ENCODE assay signal across 30 cellular contexts in the genomic region with DNA sequence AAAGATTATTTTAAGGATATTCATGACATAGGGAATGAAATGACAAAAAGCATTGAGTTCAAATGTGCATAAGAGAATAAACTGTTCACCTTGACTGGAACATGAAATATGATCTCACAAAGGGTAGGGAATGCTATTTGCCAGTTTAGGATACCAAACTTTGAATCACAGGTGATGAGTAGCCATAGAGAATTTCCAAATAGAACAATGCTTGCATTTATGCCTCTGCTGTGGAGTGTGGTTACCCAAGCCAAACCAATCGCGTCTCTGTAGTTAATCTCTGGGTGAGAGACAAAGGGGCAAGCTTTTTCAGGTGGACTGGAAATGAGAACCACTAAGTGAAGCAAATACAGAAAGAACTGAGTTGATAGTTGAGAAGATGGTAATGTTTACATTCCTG.
"Had no signal": no experiment of that assay in that cellular context is flagged by ENCODE, and none has a peak within 500 bp of the region (broad histone marks: within the 10 kb centered on the region; RNA-seq: fewer than 3 reads in every experiment).

No MANE protein-coding gene starts in this region.

- H3K4me1 Mint-ChIP-seq: activated CD4-positive, alpha-beta T cell treated with anti-CD3 and anti-CD28 coated beads for 36 hours; activated CD4-positive, alpha-beta T cell treated with anti-CD3 and anti-CD28 coated beads, Interleukin-2, amount 10 ng/mL, durations not matched to agents 24 days and 14 days; activated CD8-positive, alpha-beta memory T cell treated with anti-CD3 and anti-CD28 coated beads, Interleukin-2, amount 10 ng/mL, durations not matched to agents 7 days and 5 days; activated naive CD4-positive, alpha-beta T cell treated with anti-CD3 and anti-CD28 coated beads, Interleukin-2, amount 10 ng/mL, durations not matched to agents 7 days and 5 days; activated naive CD8-positive, alpha-beta T cell treated with anti-CD3 and anti-CD28 coated beads, Interleukin-2, amount 10 ng/mL, durations not matched to agents 7 days and 5 days; central memory CD8-positive, alpha-beta T cell had no signal

- ATAC-seq: activated CD4-positive, alpha-beta T cell treated with anti-CD3 and anti-CD28 coated beads for 36 hours; activated CD8-positive, alpha-beta memory T cell treated with anti-CD3 and anti-CD28 coated beads, Interleukin-2, amount 10 ng/mL, durations not matched to agents 7 days and 5 days; activated CD8-positive, alpha-beta T cell treated with anti-CD3 and anti-CD28 coated beads, Interleukin-2, amount 10 ng/mL, durations not matched to agents 7 days and 5 days; activated naive CD4-positive, alpha-beta T cell treated with anti-CD3 and anti-CD28 coated beads, Interleukin-2, amount 50 U/mL, for 72 hours; effector memory CD8-positive, alpha-beta T cell; esophagus mucosa had no signal

- DNase-seq: activated CD4-positive, alpha-beta memory T cell treated with anti-CD3 and anti-CD28 coated beads for 36 hours; activated CD4-positive, alpha-beta T cell treated with anti-CD3 and anti-CD28 coated beads for 36 hours; activated CD4-positive, alpha-beta T cell treated with anti-CD3 and anti-CD28 coated beads, Interleukin-2, amount 10 ng/mL, durations not matched to agents 24 days and 14 days; activated CD4-positive, CD25-positive, alpha-beta regulatory T cell; activated CD4-positive, CD25-positive, alpha-beta regulatory T cell treated with anti-CD3 and anti-CD28 coated beads, Interleukin-2, amount 50 U/mL, for 72 hours; activated CD8-positive, alpha-beta memory T cell treated with anti-CD3 and anti-CD28 coated beads, Interleukin-2, amount 10 ng/mL, durations not matched to agents 7 days and 5 days; activated CD8-positive, alpha-beta memory T cell treated with anti-CD3 and anti-CD28 coated beads, Interleukin-2, amount 50 U/mL, for 4 hours; activated CD8-positive, alpha-beta T cell treated with anti-CD3 and anti-CD28 coated beads, Interleukin-2, amount 10 ng/mL, durations not matched to agents 7 days and 5 days; activated gamma-delta T cell; activated naive CD4-positive, alpha-beta T cell; activated naive CD4-positive, alpha-beta T cell treated with anti-CD3 and anti-CD28 coated beads, Interleukin-2, amount 10 ng/mL, durations not matched to agents 7 days and 5 days; activated naive CD8-positive, alpha-beta T cell treated with anti-CD3 and anti-CD28 coated beads, Interleukin-2, amount 10 ng/mL, durations not matched to agents 7 days and 5 days; activated T-cell treated with anti-CD3 and anti-CD28 coated beads, Interleukin-2, amount 50 U/mL, for 1 hour; activated T-cell treated with anti-CD3 and anti-CD28 coated beads, Interleukin-2, amount 50 U/mL, for 48 hours; cortex of kidney; dermis blood vessel endothelial cell; effector CD4-positive, alpha-beta T cell; effector memory CD8-positive, alpha-beta T cell; foreskin fibroblast; head of caudate nucleus; T-helper 2 cell had no signal

- H3K27me3 ChIP-seq: ascending aorta, breast epithelium had no signal

- H3K4me3 ChIP-seq: ascending aorta, breast epithelium had no signal

- H3K9me3 ChIP-seq: ascending aorta, breast epithelium had no signal

- H3K27ac Mint-ChIP-seq: activated CD4-positive, alpha-beta memory T cell treated with anti-CD3 and anti-CD28 coated beads for 36 hours; activated CD4-positive, alpha-beta T cell treated with anti-CD3 and anti-CD28 coated beads for 36 hours; activated CD4-positive, alpha-beta T cell treated with anti-CD3 and anti-CD28 coated beads, Interleukin-2, amount 10 ng/mL, durations not matched to agents 24 days and 14 days; activated CD8-positive, alpha-beta memory T cell treated with anti-CD3 and anti-CD28 coated beads, Interleukin-2, amount 10 ng/mL, durations not matched to agents 7 days and 5 days; activated CD8-positive, alpha-beta T cell treated with anti-CD3 and anti-CD28 coated beads, Interleukin-2, amount 10 ng/mL, durations not matched to agents 7 days and 5 days; activated naive CD4-positive, alpha-beta T cell treated with anti-CD3 and anti-CD28 coated beads, Interleukin-2, amount 10 ng/mL, durations not matched to agents 7 days and 5 days; activated naive CD4-positive, alpha-beta T cell treated with anti-CD3 and anti-CD28 coated beads, Interleukin-2, amount 50 U/mL, for 72 hours; activated naive CD8-positive, alpha-beta T cell treated with anti-CD3 and anti-CD28 coated beads, Interleukin-2, amount 10 ng/mL, durations not matched to agents 7 days and 5 days; activated T-helper 1 cell treated with anti-CD3 and anti-CD28 coated beads, Interleukin-12 subunit alpha, Interleukin-12 subunit beta, Interleukin-2, Interleukin-4 antibody, amounts not matched to agents 30 ng/mL and 10 ng/mL and 1 ng/mL, durations not matched to agents 14 hours and 24 hours and 36 hours; brain; effector memory CD8-positive, alpha-beta T cell had no signal

- H3K4me3 Mint-ChIP-seq: activated CD4-positive, alpha-beta memory T cell treated with anti-CD3 and anti-CD28 coated beads for 36 hours; activated CD4-positive, alpha-beta T cell treated with anti-CD3 and anti-CD28 coated beads for 36 hours; activated CD4-positive, alpha-beta T cell treated with anti-CD3 and anti-CD28 coated beads, Interleukin-2, amount 10 ng/mL, durations not matched to agents 24 days and 14 days; activated CD8-positive, alpha-beta memory T cell treated with anti-CD3 and anti-CD28 coated beads, Interleukin-2, amount 10 ng/mL, durations not matched to agents 7 days and 5 days; activated CD8-positive, alpha-beta T cell treated with anti-CD3 and anti-CD28 coated beads, Interleukin-2, amount 10 ng/mL, durations not matched to agents 7 days and 5 days; activated naive CD4-positive, alpha-beta T cell treated with anti-CD3 and anti-CD28 coated beads, Interleukin-2, amount 10 ng/mL, durations not matched to agents 7 days and 5 days; activated naive CD8-positive, alpha-beta T cell treated with anti-CD3 and anti-CD28 coated beads, Interleukin-2, amount 10 ng/mL, durations not matched to agents 7 days and 5 days; activated T-helper 1 cell treated with anti-CD3 and anti-CD28 coated beads, Interleukin-12 subunit alpha, Interleukin-12 subunit beta, Interleukin-2, Interleukin-4 antibody, amounts not matched to agents 30 ng/mL and 10 ng/mL and 1 ng/mL, durations not matched to agents 14 hours and 24 hours and 36 hours; brain; central memory CD8-positive, alpha-beta T cell; effector memory CD8-positive, alpha-beta T cell had no signal

- H3K27ac ChIP-seq: ascending aorta, breast epithelium had no signal

- H3K27me3 Mint-ChIP-seq: activated CD4-positive, alpha-beta memory T cell treated with anti-CD3 and anti-CD28 coated beads for 36 hours; activated CD4-positive, alpha-beta T cell treated with anti-CD3 and anti-CD28 coated beads for 36 hours; activated CD4-positive, alpha-beta T cell treated with anti-CD3 and anti-CD28 coated beads, Interleukin-2, amount 10 ng/mL, durations not matched to agents 24 days and 14 days; activated CD8-positive, alpha-beta memory T cell treated with anti-CD3 and anti-CD28 coated beads, Interleukin-2, amount 10 ng/mL, durations not matched to agents 7 days and 5 days; activated naive CD4-positive, alpha-beta T cell treated with anti-CD3 and anti-CD28 coated beads, Interleukin-2, amount 10 ng/mL, durations not matched to agents 7 days and 5 days; activated naive CD8-positive, alpha-beta T cell treated with anti-CD3 and anti-CD28 coated beads, Interleukin-2, amount 10 ng/mL, durations not matched to agents 7 days and 5 days; brain; central memory CD8-positive, alpha-beta T cell; effector memory CD8-positive, alpha-beta T cell had no signal

- H3K36me3 Mint-ChIP-seq: activated CD4-positive, alpha-beta memory T cell treated with anti-CD3 and anti-CD28 coated beads for 36 hours; activated CD8-positive, alpha-beta memory T cell treated with anti-CD3 and anti-CD28 coated beads, Interleukin-2, amount 10 ng/mL, durations not matched to agents 7 days and 5 days; activated naive CD4-positive, alpha-beta T cell treated with anti-CD3 and anti-CD28 coated beads, Interleukin-2, amount 10 ng/mL, durations not matched to agents 7 days and 5 days; activated naive CD4-positive, alpha-beta T cell treated with anti-CD3 and anti-CD28 coated beads, Interleukin-2, amount 50 U/mL, for 72 hours; activated naive CD8-positive, alpha-beta T cell treated with anti-CD3 and anti-CD28 coated beads, Interleukin-2, amount 10 ng/mL, durations not matched to agents 7 days and 5 days; brain had no signal

- H3K4me1 ChIP-seq: ascending aorta, breast epithelium had no signal

- H3K36me3 ChIP-seq: ascending aorta, breast epithelium had no signal

- H3K9me3 Mint-ChIP-seq: activated CD4-positive, alpha-beta T cell treated with anti-CD3 and anti-CD28 coated beads, Interleukin-2, amount 10 ng/mL, durations not matched to agents 24 days and 14 days; activated naive CD4-positive, alpha-beta T cell treated with anti-CD3 and anti-CD28 coated beads, Interleukin-2, amount 10 ng/mL, durations not matched to agents 7 days and 5 days; activated T-helper 1 cell treated with anti-CD3 and anti-CD28 coated beads, Interleukin-12 subunit alpha, Interleukin-12 subunit beta, Interleukin-2, Interleukin-4 antibody, amounts not matched to agents 30 ng/mL and 10 ng/mL and 1 ng/mL, durations not matched to agents 14 hours and 24 hours and 36 hours; brain had no signal

- FAIRE-seq: colon, frontal cortex had no signal
